33 cellular contexts compared by ENCODE assay signal in genomic region chr11:130198964-130199363, GRCh38. TPM values are rescaled to one million over a fixed set of nuclear protein-coding genes. Genes with fewer than 3 reads are reported as not detected.
DNase-seq lines count a peak whose midpoint lies in the region; FAIRE-seq and TF ChIP-seq lines count a peak whose summit lies in the region.
"Had no signal": no experiment of that assay in that cellular context is flagged by ENCODE, and none has a peak within 500 bp of the region (broad histone marks: within the 10 kb centered on the region; RNA-seq: fewer than 3 reads in every experiment).

No MANE protein-coding gene starts in this region.

- peak in 1 of 2 experiments; percentile 11; a peak in 2 of 4 replicates for TF ChIP-seq RAD21 in H1 (IDR thresholded peaks at IDR 0.05 in 1 of 2, conservative IDR thresholded peaks at IDR 0.05 in 1 of 2; ENCODE audit: low read depth in 2 of 2, low read length in 2 of 2)

- intact Hi-C loops in OCI-LY7 (cut with micrococcal nuclease; ENCODE audit: unreplicated experiment) (no loop called here), MCF 10A (cut with micrococcal nuclease) (no loop called here)

- BruUV-seq in OCI-LY7 (replicated peaks; lab: Mats Ljungman, UMichigan), result no TSS peak
- no TSS peak for BruUV-seq in MCF 10A (replicated peaks; lab: Mats Ljungman, UMichigan)

- no peak overlapping the region for H3K14ac ChIP-seq in H1 (ENCODE audit: insufficient read length)

- no peak overlapping the region for H3K4me2 ChIP-seq in OCI-LY7 (ENCODE audit: low read length)
- no peak overlapping the region for H3K4me2 ChIP-seq in H1 (ENCODE audit: insufficient read depth in 1 of 2, low read depth in 2 of 2, low read length in 2 of 2)
- H3K4me2 ChIP-seq in smooth muscle cell, result no peak overlapping the region
- H3K4me2 ChIP-seq: neural progenitor cell had no signal

- H3K23ac ChIP-seq in H1 (ENCODE audit: insufficient read length), result no peak overlapping the region

- 95% methylated on average over 15 of the region's 15 CpGs; no CpG with 5 or more reads in 1 of the 2 experiments for WGBS in H1 (ENCODE audit: extremely low coverage in 1 of 2, insufficient coverage in 1 of 2, insufficient read length in 1 of 2, insufficient replicate concordance in 2 of 2, low coverage in 1 of 2, low lambda C conversion rate in 2 of 2, missing lambda C conversion rate in 1 of 2), 2 experiments
- 95% methylated on average over 15 of the region's 15 CpGs for WGBS in smooth muscle cell (ENCODE audit: low lambda C conversion rate)

- TF ChIP-seq POLR2A in H1 (IDR thresholded peaks at IDR 0.05; ENCODE audit: control extremely low read depth in 1 of 2, low read depth in 2 of 2, low read length in 2 of 2), result no peak

- no peak overlapping the region for H2AK5ac ChIP-seq in H1 (ENCODE audit: low read depth, low read length)

- TF ChIP-seq CTCF in GM12872 (IDR thresholded peaks at IDR 0.05; ENCODE audit: insufficient read depth, low read depth, low read length), result peak; percentile 36; the same call in 1 of the 3 replicates
- TF ChIP-seq CTCF in OCI-LY7 (conservative IDR thresholded peaks at IDR 0.05; ENCODE audit: low read length), result peak; percentile 37
- TF ChIP-seq CTCF in H1 (IDR thresholded peaks at IDR 0.05; ENCODE audit: control extremely low read depth in 1 of 3, insufficient read depth in 1 of 3, low read depth in 1 of 3, low read length in 3 of 3), result peak in 2 of 3 experiments; percentile 28 to 31; a peak in 2 of 4 replicates
- no peak for TF ChIP-seq CTCF in smooth muscle cell (IDR thresholded peaks at IDR 0.05; ENCODE audit: borderline replicate concordance, insufficient read depth, poor library complexity, severe bottlenecking)
- no peak for TF ChIP-seq CTCF in MCF 10A (IDR thresholded peaks at IDR 0.05; ENCODE audit: unreplicated experiment)

- H4K91ac ChIP-seq in H1 (replicated peaks; ENCODE audit: insufficient read length, low read length), result no peak overlapping the region

- no peak overlapping the region for H3K4ac ChIP-seq in H1 (replicated peaks; ENCODE audit: insufficient read length, low read depth, low read length)

- no peak overlapping the region for H4K8ac ChIP-seq in H1 (ENCODE audit: extremely low read depth, insufficient read depth, low read length)

- H2BK5ac ChIP-seq in H1 (ENCODE audit: low read depth, low read length), result no peak overlapping the region

- H2BK12ac ChIP-seq in H1 (ENCODE audit: low read depth, low read length), result no peak overlapping the region

- no peak overlapping the region for H3K27ac ChIP-seq in OCI-LY7 (ENCODE audit: low read depth, low read length, poor library complexity, severe bottlenecking)
- H3K27ac ChIP-seq in H1 (ENCODE audit: low read depth, low read length), result no peak overlapping the region
- H3K27ac ChIP-seq in caudate nucleus (ENCODE audit: low read depth, low read length), result no peak overlapping the region
- no peak overlapping the region for H3K27ac ChIP-seq in smooth muscle cell (ENCODE audit: low read depth)
- H3K27ac ChIP-seq: breast epithelium, coronary artery, heart left ventricle, left ventricle myocardium inferior, neural progenitor cell, testis had no signal

- POLR2A ChIA-PET in OCI-LY7 (lab: Charles Lee) (no interaction called here), H1 (lab: Charles Lee; ENCODE audit: partially characterized antibody) (no interaction called here), MCF 10A (lab: Yijun Ruan, JAX) (no interaction called here)

- no peaks in the 10 kb centered on the region for H3K9me2 ChIP-seq in OCI-LY7 (ENCODE audit: insufficient read depth, low read length)

- H3K79me2 ChIP-seq in OCI-LY7 (ENCODE audit: insufficient read depth, low read depth, low read length) (no peaks in the 10 kb centered on the region), H1 (ENCODE audit: control insufficient read depth in 1 of 2, insufficient read depth in 2 of 2, low read length in 2 of 2) (no peaks in the 10 kb centered on the region), smooth muscle cell (ENCODE audit: low read depth) (no peaks in the 10 kb centered on the region)

- CTCF ChIA-PET in OCI-LY7 (lab: Charles Lee; ENCODE audit: unreplicated experiment) (no interaction called here), H1 (lab: Charles Lee; ENCODE audit: partially characterized antibody) (interaction anchor here (1.0 to 1.3 kb wide), 7 partner anchors 16 to 695 kb away, joined by 3 to 6 read pairs (median 3); partner anchors contain the start of gene ADAMTS8), MCF 10A (lab: Yijun Ruan, JAX) (interaction anchor here (0.6 to 1.4 kb wide), 3 partner anchors 13 to 695 kb away, joined by 3 to 4 read pairs (median 3); no protein-coding TSS in a partner anchor)

- no peak overlapping the region for H3K9ac ChIP-seq in H1 (replicated peaks in 1 of 4; ENCODE audit: extremely low read depth in 1 of 4, low read depth in 3 of 4, low read length in 3 of 4)
- no peak overlapping the region for H3K9ac ChIP-seq in smooth muscle cell (ENCODE audit: low read depth)
- H3K9ac ChIP-seq: neural progenitor cell had no signal

- H3K27me3 ChIP-seq in H1 (replicated peaks in 1 of 4; ENCODE audit: control insufficient read depth in 3 of 4, extremely low read depth in 1 of 4, insufficient read depth in 3 of 4, low read length in 3 of 4) (no peaks in the 10 kb centered on the region), smooth muscle cell (ENCODE audit: low read depth) (no peaks in the 10 kb centered on the region)
- H3K27me3 ChIP-seq: breast epithelium, heart left ventricle, neural progenitor cell, testis had no signal

- peaks cover 4% of the 10 kb centered on the region for H3K36me3 Mint-ChIP-seq in MCF 10A (ENCODE audit: insufficient read depth, unreplicated experiment)
- H3K36me3 Mint-ChIP-seq: activated naive CD4-positive, alpha-beta T cell treated with anti-CD3 and anti-CD28 coated beads, Interleukin-2, amount 50 U/mL, for 24 hours; neural progenitor cell had no signal

- TF ChIP-seq EP300 in H1 (IDR thresholded peaks at IDR 0.05; ENCODE audit: borderline replicate concordance in 1 of 2, low read depth in 2 of 2, low read length in 2 of 2), result no peak

- H3K9me3 ChIP-seq in OCI-LY7 (ENCODE audit: low read length) (no peaks in the 10 kb centered on the region), H1 (ENCODE audit: insufficient read depth in 2 of 2, low read depth in 1 of 2, low read length in 1 of 2) (no peaks in the 10 kb centered on the region), smooth muscle cell (replicated peaks; ENCODE audit: low read depth) (no peaks in the 10 kb centered on the region)
- H3K9me3 ChIP-seq: breast epithelium, left ventricle myocardium inferior, testis had no signal

- no peak overlapping the region for H2BK20ac ChIP-seq in H1 (ENCODE audit: low read length)

- H3K36me3 ChIP-seq in OCI-LY7 (ENCODE audit: insufficient read depth, low read length) (peaks cover 94% of the 10 kb centered on the region), H1 (ENCODE audit: control insufficient read depth in 2 of 4, insufficient read depth in 4 of 4, low read length in 3 of 4) (no peaks in the 10 kb centered on the region; a peak in 1 of 8 replicates), smooth muscle cell (ENCODE audit: low read depth) (no peaks in the 10 kb centered on the region)
- H3K36me3 ChIP-seq: breast epithelium, heart left ventricle, left ventricle myocardium inferior, neural progenitor cell had no signal

- H2AFZ ChIP-seq in OCI-LY7 (ENCODE audit: low read length) (no peak overlapping the region), H1 (ENCODE audit: low read length) (no peak overlapping the region), smooth muscle cell (ENCODE audit: low read depth) (no peak overlapping the region)
- H2AFZ ChIP-seq: neural progenitor cell had no signal

- H2BK120ac ChIP-seq in H1 (replicated peaks; ENCODE audit: low read depth, low read length), result no peak overlapping the region

- no peaks in the 10 kb centered on the region for H3K79me1 ChIP-seq in H1 (ENCODE audit: low read depth, low read length)

- H4K20me1 ChIP-seq in OCI-LY7 (ENCODE audit: insufficient read depth, low read length) (no peaks in the 10 kb centered on the region), H1 (replicated peaks in 1 of 2; ENCODE audit: control insufficient read depth in 1 of 2, insufficient read depth in 2 of 2, low read length in 2 of 2) (peaks cover 0 to 6% of the 10 kb centered on the region in 2 experiments), smooth muscle cell (ENCODE audit: low read depth) (no peaks in the 10 kb centered on the region)

- no peak overlapping the region for H3K18ac ChIP-seq in H1 (ENCODE audit: extremely low read depth, low read length)

- no peaks in the 10 kb centered on the region for H3F3A ChIP-seq in smooth muscle cell (ENCODE audit: low read depth)

- no peak overlapping the region for H3K27ac Mint-ChIP-seq in MCF 10A (ENCODE audit: low read depth, unreplicated experiment)
- H3K27ac Mint-ChIP-seq: activated CD8-positive, alpha-beta T cell treated with anti-CD3 and anti-CD28 coated beads, Interleukin-2, amount 10 ng/mL, durations not matched to agents 7 days and 5 days; activated naive CD4-positive, alpha-beta T cell treated with anti-CD3 and anti-CD28 coated beads, Interleukin-2, amount 50 U/mL, for 24 hours; activated T-helper 2 cell treated with anti-CD3 and anti-CD28 coated beads, Interferon-gamma antibody, Interleukin-2, Interleukin-4, amounts not matched to agents 10 μg/mL and 5 μg/mL and 100 μg/mL, durations not matched to agents 14 hours and 24 hours and 36 hours; B cell; neural progenitor cell; stimulated activated naive CD8-positive, alpha-beta T cell treated with anti-CD3 and anti-CD28 coated beads, Interleukin-15, Interleukin-2, amounts not matched to agents 100 ng/mL and 50 ng/mL, for 24 hours; T-helper 17 cell had no signal

- H3K4me3 ChIP-seq in OCI-LY7 (ENCODE audit: low read depth, low read length, poor library complexity, severe bottlenecking) (no peak overlapping the region), H1 (ENCODE audit: extremely low read depth in 1 of 4, insufficient read depth in 2 of 4, low read depth in 3 of 4, low read length in 4 of 4) (no peak overlapping the region), smooth muscle cell (no peak overlapping the region)
- H3K4me3 ChIP-seq: breast epithelium, coronary artery, heart left ventricle, left ventricle myocardium inferior, neural progenitor cell, testis had no signal

- no peaks in the 10 kb centered on the region for H3K4me1 Mint-ChIP-seq in MCF 10A (ENCODE audit: insufficient read depth, unreplicated experiment)
- H3K4me1 Mint-ChIP-seq: activated naive CD4-positive, alpha-beta T cell treated with anti-CD3 and anti-CD28 coated beads, Interleukin-2, amount 50 U/mL, for 24 hours had no signal

- H3K4me1 ChIP-seq in OCI-LY7 (ENCODE audit: insufficient read depth, low read length, poor library complexity, severe bottlenecking), result peaks cover 6% of the 10 kb centered on the region
- no peaks in the 10 kb centered on the region for H3K4me1 ChIP-seq in H1 (replicated peaks in 1 of 4; ENCODE audit: control insufficient read depth in 3 of 4, insufficient read depth in 4 of 4, low read length in 3 of 4)
- no peaks in the 10 kb centered on the region for H3K4me1 ChIP-seq in smooth muscle cell (ENCODE audit: low read depth)
- H3K4me1 ChIP-seq: breast epithelium, heart left ventricle, left ventricle myocardium inferior, neural progenitor cell, testis had no signal

- no peak overlapping the region for H4K5ac ChIP-seq in H1 (ENCODE audit: insufficient read length, low read depth, low read length)

- H3K4me3 Mint-ChIP-seq in MCF 10A (ENCODE audit: unreplicated experiment), result no peak overlapping the region
- H3K4me3 Mint-ChIP-seq: activated CD8-positive, alpha-beta T cell treated with anti-CD3 and anti-CD28 coated beads, Interleukin-2, amount 10 ng/mL, durations not matched to agents 7 days and 5 days; activated naive CD4-positive, alpha-beta T cell treated with anti-CD3 and anti-CD28 coated beads, Interleukin-2, amount 50 U/mL, for 24 hours; B cell; neural progenitor cell; stimulated activated naive CD8-positive, alpha-beta T cell treated with anti-CD3 and anti-CD28 coated beads, Interleukin-15, Interleukin-2, amounts not matched to agents 100 ng/mL and 50 ng/mL, for 24 hours; T-helper 17 cell had no signal

- no peak overlapping the region for H3K56ac ChIP-seq in H1 (replicated peaks; ENCODE audit: insufficient read length, low read depth, low read length)

- FAIRE-seq in H1 (lab: Jason Lieb, UNC), result no peak

- no peaks in the 10 kb centered on the region; the same call in 1 of the 2 replicates for H3K23me2 ChIP-seq in H1 (ENCODE audit: low read depth, low read length)

- no peaks in the 10 kb centered on the region for H3K9me3 Mint-ChIP-seq in MCF 10A (ENCODE audit: unreplicated experiment)
- H3K9me3 Mint-ChIP-seq: activated naive CD4-positive, alpha-beta T cell treated with anti-CD3 and anti-CD28 coated beads, Interleukin-2, amount 50 U/mL, for 24 hours; activated T-helper 2 cell treated with anti-CD3 and anti-CD28 coated beads, Interferon-gamma antibody, Interleukin-2, Interleukin-4, amounts not matched to agents 10 μg/mL and 5 μg/mL and 100 μg/mL, durations not matched to agents 14 hours and 24 hours and 36 hours; stimulated activated naive CD8-positive, alpha-beta T cell treated with anti-CD3 and anti-CD28 coated beads, Interleukin-15, Interleukin-2, amounts not matched to agents 100 ng/mL and 50 ng/mL, for 24 hours had no signal

- no peak overlapping the region; the same call in 1 of the 2 replicates for H2BK15ac ChIP-seq in H1 (ENCODE audit: low read length)

- no peaks in the 10 kb centered on the region for H3K27me3 Mint-ChIP-seq in MCF 10A (ENCODE audit: insufficient read depth, unreplicated experiment)
- H3K27me3 Mint-ChIP-seq: activated naive CD4-positive, alpha-beta T cell treated with anti-CD3 and anti-CD28 coated beads, Interleukin-2, amount 50 U/mL, for 24 hours; B cell; stimulated activated naive CD8-positive, alpha-beta T cell treated with anti-CD3 and anti-CD28 coated beads, Interleukin-15, Interleukin-2, amounts not matched to agents 100 ng/mL and 50 ng/mL, for 24 hours had no signal

- DNase-seq in 8988T (peak; percentile 74), OCI-LY7 (ENCODE audit: low spot score) (no peak), H1 (ENCODE audit: low read depth in 1 of 2, low spot score in 2 of 2) (no peak), caudate nucleus (lab: John Stamatoyannopoulos, UW) (no peak), smooth muscle cell (lab: John Stamatoyannopoulos, UW; ENCODE audit: unreplicated experiment) (no peak), MCF 10A (ENCODE audit: unreplicated experiment) (no peak), DMS79 (lab: John Stamatoyannopoulos, UW) (no peak)
- DNase-seq: ACHN; activated CD4-positive, CD25-positive, alpha-beta regulatory T cell treated with anti-CD3 and anti-CD28 coated beads, Interleukin-2, amount 50 U/mL, for 72 hours; activated CD8-positive, alpha-beta T cell treated with anti-CD3 and anti-CD28 coated beads, Interleukin-2, amount 10 ng/mL, durations not matched to agents 7 days and 5 days; DMS 273 treated with DMSO at 0.1 percent for 48 hours; foreskin melanocyte; HCEC 1CT; islet precursor cell; left ventricle myocardium inferior; mesenchymal stem cell; NCI-H1092 treated with DMSO at 0.1 percent for 48 hours; NCI-H187 treated with DMSO at 0.1 percent for 48 hours; NCI-H510A treated with DMSO at 0.1 percent for 48 hours; OCI-M1; right cardiac atrium; stimulated activated CD8-positive, alpha-beta memory T cell treated with anti-CD3 and anti-CD28 coated beads, Interleukin-4, amount 100 ng/mL, for 48 hours; T-helper 17 cell; testis had no signal

RNA-seq across cellular contexts. Expression of gene ST14, which starts 39.4 kb away (rescaled TPM):
- total RNA-seq in OCI-LY7 (2014; rRNA removed; shearing (Covaris generic)), result 110 and 135 TPM in 2 replicates
- total RNA-seq in OCI-LY7 (2022) (98.0 and 109 TPM in 2 replicates), smooth muscle cell (7.7 and 9.4 TPM in 2 replicates), MCF 10A (2022) (24.8 and 27.2 TPM in 2 replicates)
- total RNA-seq in H1 (2021; fragmentation: NEBNext Ultra II Directional; extraction: Animal tissue kit (Norgen Biotek cat#: 25700)), result 22.4 and 25.7 TPM in 2 replicates
- polyA plus RNA-seq in H1 (2011; rRNA removed) (24.9 and 31.8 TPM in 2 replicates), smooth muscle cell (2.4 and 16.2 TPM in 2 replicates)
- 20.5 TPM for polyA plus RNA-seq in H1 (2011; cell fraction: cytosol; rRNA removed)
- polyA plus RNA-seq in H1 (2011; cell fraction: nucleus; rRNA removed), result 32.8 TPM
- 12.9 to 23.2 TPM (median 21.1 TPM) in 4 replicates for polyA plus RNA-seq in H1 (2012, experiment 1 of 2)
- 18.0 TPM for polyA plus RNA-seq in H1 (2012, experiment 2 of 2)
- polyA plus RNA-seq in H1 (2013, experiment 1 of 2), result 36.9 TPM
- 38.9 TPM for polyA plus RNA-seq in H1 (2013, experiment 2 of 2)
- polyA minus RNA-seq in H1 (2011; rRNA and poly(A)+ RNA removed), result 14.8 and 15.0 TPM in 2 replicates
- polyA minus RNA-seq in H1 (2011; cell fraction: cytosol; rRNA and poly(A)+ RNA removed), result 12.3 TPM
- polyA minus RNA-seq in H1 (2011; cell fraction: nucleus; rRNA and poly(A)+ RNA removed), result 9.7 TPM
- total RNA-seq: activated CD8-positive, alpha-beta T cell treated with anti-CD3 and anti-CD28 coated beads, Interleukin-2, amount 10 ng/mL, durations not matched to agents 7 days and 5 days had no signal

Comparison
In these comparisons a context has a peak if more than half of its experiments do, and no peak if none do; other contexts are left out.
1. CTCF ChIP-seq: peak in GM12872 (single experiment), OCI-LY7 (single experiment) and H1 (2 of 3); none in smooth muscle cell (single experiment) and MCF 10A (single experiment).